ENCODE assay signal across 10 cellular contexts in the genomic region with DNA sequence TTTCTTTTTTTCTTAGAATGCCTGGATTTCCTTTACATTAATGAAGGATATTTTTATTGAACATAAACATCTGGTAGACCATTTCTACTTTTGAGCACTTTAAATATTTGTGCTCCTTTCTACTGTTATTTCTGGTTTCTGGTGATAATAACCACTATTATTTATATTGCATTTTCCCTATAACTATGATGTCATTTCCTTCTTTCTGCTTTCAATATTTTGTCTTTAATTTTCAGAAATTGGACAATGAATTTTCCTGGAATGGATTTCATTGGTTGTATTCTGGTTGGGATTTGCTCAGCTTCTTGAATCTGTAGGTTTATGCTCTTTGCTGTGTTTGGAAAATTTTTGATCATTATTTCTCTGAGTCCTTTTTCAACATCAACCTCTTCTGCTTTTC. TPM values are rescaled to one million over a fixed set of nuclear protein-coding genes. Genes with fewer than 3 reads are reported as not detected.
"Had no signal": no experiment of that assay in that cellular context is flagged by ENCODE, and none has a peak within 500 bp of the region (broad histone marks: within the 10 kb centered on the region; RNA-seq: fewer than 3 reads in every experiment).

No MANE protein-coding gene starts in this region.

- H3K9ac ChIP-seq: KMS-11 had no signal

- DNase-seq: IMR-90, KBM-7, KG1 had no signal

- H3K4me2 ChIP-seq: KMS-11 had no signal

- H3K4me3 ChIP-seq: K562 had no signal

- H3K27ac ChIP-seq: HL-60, KMS-11 had no signal

- ATAC-seq: K562 had no signal

- FAIRE-seq: HTR-8/SVneo, K562 had no signal

RNA-seq across cellular contexts. Expression of a gene that starts 20.1 kb away (rescaled TPM):
- polyA plus RNA-seq: IgD-negative memory B cell had no signal

RNA-seq across cellular contexts. Expression of a gene that starts 39.8 kb away (rescaled TPM):
- total RNA-seq: HT-29, HT1080, IMR-90, K562 had no signal
- polyA plus RNA-seq: IgD-negative memory B cell had no signal
